ENCODE assay signal across 22 cellular contexts in the genomic region with DNA sequence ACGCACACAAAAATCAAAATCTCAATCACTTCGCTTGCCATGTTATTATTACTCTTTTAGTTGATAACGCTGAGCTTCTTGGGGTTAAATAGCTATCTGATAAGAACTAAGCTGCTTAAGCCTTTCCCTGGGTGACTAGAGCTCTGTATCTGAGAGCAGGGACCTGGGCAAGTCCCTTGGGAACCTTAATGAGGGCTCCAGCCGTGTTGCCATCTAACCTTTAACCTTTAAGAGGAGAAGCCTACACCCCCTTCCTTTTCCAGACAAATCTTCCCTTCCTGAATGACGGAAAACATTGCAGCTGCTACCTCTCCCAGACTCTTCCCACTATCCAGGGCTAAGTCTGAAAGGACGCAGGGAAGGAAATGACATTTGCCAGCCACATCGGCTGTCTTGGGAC.
"Had no signal": no experiment of that assay in that cellular context is flagged by ENCODE, and none has a peak within 500 bp of the region (broad histone marks: within the 10 kb centered on the region; RNA-seq: fewer than 3 reads in every experiment).

No MANE protein-coding gene starts in this region.

- H3K27ac Mint-ChIP-seq: activated CD4-positive, alpha-beta memory T cell treated with anti-CD3 and anti-CD28 coated beads, Interleukin-2, amount 10 ng/mL, durations not matched to agents 7 days and 5 days; activated CD4-positive, alpha-beta T cell treated with anti-CD3 and anti-CD28 coated beads, Interleukin-2, amount 10 ng/mL, durations not matched to agents 24 days and 14 days; activated naive CD4-positive, alpha-beta T cell treated with anti-CD3 and anti-CD28 coated beads, Interleukin-2, amount 10 ng/mL, durations not matched to agents 7 days and 5 days; activated T-cell treated with anti-CD3 and anti-CD28 coated beads, Interleukin-2, amount 50 U/mL, for 24 hours; mesothelial cell of epicardium; T-helper 17 cell had no signal

- H3K36me3 ChIP-seq: left ventricle myocardium inferior, spleen, transverse colon, WERI-Rb-1 had no signal

- H3K9me3 Mint-ChIP-seq: activated CD4-positive, alpha-beta T cell treated with anti-CD3 and anti-CD28 coated beads, Interleukin-2, amount 10 ng/mL, durations not matched to agents 24 days and 14 days; activated T-cell treated with anti-CD3 and anti-CD28 coated beads, Interleukin-2, amount 50 U/mL, for 24 hours had no signal

- H3K27ac ChIP-seq: foreskin keratinocyte, left ventricle myocardium inferior, spleen, transverse colon, WERI-Rb-1 had no signal

- H3K4me3 Mint-ChIP-seq: activated CD4-positive, alpha-beta memory T cell treated with anti-CD3 and anti-CD28 coated beads, Interleukin-2, amount 10 ng/mL, durations not matched to agents 7 days and 5 days; activated CD4-positive, alpha-beta T cell treated with anti-CD3 and anti-CD28 coated beads, Interleukin-2, amount 10 ng/mL, durations not matched to agents 24 days and 14 days; activated naive CD4-positive, alpha-beta T cell treated with anti-CD3 and anti-CD28 coated beads, Interleukin-2, amount 10 ng/mL, durations not matched to agents 7 days and 5 days; activated T-cell treated with anti-CD3 and anti-CD28 coated beads, Interleukin-2, amount 50 U/mL, for 24 hours; mesothelial cell of epicardium; T-helper 17 cell had no signal

- H3K4me3 ChIP-seq: left ventricle myocardium inferior, lung, spleen, transverse colon had no signal

- H3K4me1 ChIP-seq: foreskin keratinocyte, left ventricle myocardium inferior, spleen, transverse colon had no signal

- H3K36me3 Mint-ChIP-seq: activated naive CD4-positive, alpha-beta T cell treated with anti-CD3 and anti-CD28 coated beads, Interleukin-2, amount 10 ng/mL, durations not matched to agents 7 days and 5 days; mesothelial cell of epicardium; naive B cell had no signal

- H3K27me3 ChIP-seq: foreskin keratinocyte, spleen, transverse colon had no signal

- DNase-seq: activated CD4-positive, alpha-beta memory T cell treated with anti-CD3 and anti-CD28 coated beads, Interleukin-2, amount 10 ng/mL, durations not matched to agents 7 days and 5 days; activated CD4-positive, alpha-beta T cell treated with anti-CD3 and anti-CD28 coated beads, Interleukin-2, amount 10 ng/mL, durations not matched to agents 24 days and 14 days; activated CD8-positive, alpha-beta memory T cell treated with anti-CD3 and anti-CD28 coated beads, Interleukin-2, amount 50 U/mL, for 48 hours; activated naive CD4-positive, alpha-beta T cell treated with anti-CD3 and anti-CD28 coated beads, Interleukin-2, amount 10 ng/mL, durations not matched to agents 7 days and 5 days; activated T-cell treated with anti-CD3 and anti-CD28 coated beads, Interleukin-2, amount 50 U/mL, for 24 hours; amygdala; caudate nucleus; foreskin keratinocyte; left ventricle myocardium inferior; naive B cell; occipital lobe; right cardiac atrium; spleen; stimulated activated naive CD4-positive, alpha-beta T cell; T-helper 17 cell; T1000; transverse colon; WERI-Rb-1 had no signal

- ATAC-seq: activated CD4-positive, CD25-positive, alpha-beta regulatory T cell treated with anti-CD3 and anti-CD28 coated beads, Interleukin-2, amount 50 U/mL, for 24 hours; esophagus mucosa; foreskin keratinocyte; right cardiac atrium; T-helper 17 cell had no signal

- H3K27me3 Mint-ChIP-seq: activated CD4-positive, alpha-beta T cell treated with anti-CD3 and anti-CD28 coated beads, Interleukin-2, amount 10 ng/mL, durations not matched to agents 24 days and 14 days; activated naive CD4-positive, alpha-beta T cell treated with anti-CD3 and anti-CD28 coated beads, Interleukin-2, amount 10 ng/mL, durations not matched to agents 7 days and 5 days; T-helper 17 cell had no signal

- H3K4me1 Mint-ChIP-seq: activated CD4-positive, alpha-beta memory T cell treated with anti-CD3 and anti-CD28 coated beads, Interleukin-2, amount 10 ng/mL, durations not matched to agents 7 days and 5 days; activated CD4-positive, alpha-beta T cell treated with anti-CD3 and anti-CD28 coated beads, Interleukin-2, amount 10 ng/mL, durations not matched to agents 24 days and 14 days; activated naive CD4-positive, alpha-beta T cell treated with anti-CD3 and anti-CD28 coated beads, Interleukin-2, amount 10 ng/mL, durations not matched to agents 7 days and 5 days; mesothelial cell of epicardium; naive B cell; T-helper 17 cell had no signal

- H3K9me3 ChIP-seq: left ventricle myocardium inferior, spleen, transverse colon had no signal
